ENCODE assay signal across 10 cellular contexts in the genomic region with DNA sequence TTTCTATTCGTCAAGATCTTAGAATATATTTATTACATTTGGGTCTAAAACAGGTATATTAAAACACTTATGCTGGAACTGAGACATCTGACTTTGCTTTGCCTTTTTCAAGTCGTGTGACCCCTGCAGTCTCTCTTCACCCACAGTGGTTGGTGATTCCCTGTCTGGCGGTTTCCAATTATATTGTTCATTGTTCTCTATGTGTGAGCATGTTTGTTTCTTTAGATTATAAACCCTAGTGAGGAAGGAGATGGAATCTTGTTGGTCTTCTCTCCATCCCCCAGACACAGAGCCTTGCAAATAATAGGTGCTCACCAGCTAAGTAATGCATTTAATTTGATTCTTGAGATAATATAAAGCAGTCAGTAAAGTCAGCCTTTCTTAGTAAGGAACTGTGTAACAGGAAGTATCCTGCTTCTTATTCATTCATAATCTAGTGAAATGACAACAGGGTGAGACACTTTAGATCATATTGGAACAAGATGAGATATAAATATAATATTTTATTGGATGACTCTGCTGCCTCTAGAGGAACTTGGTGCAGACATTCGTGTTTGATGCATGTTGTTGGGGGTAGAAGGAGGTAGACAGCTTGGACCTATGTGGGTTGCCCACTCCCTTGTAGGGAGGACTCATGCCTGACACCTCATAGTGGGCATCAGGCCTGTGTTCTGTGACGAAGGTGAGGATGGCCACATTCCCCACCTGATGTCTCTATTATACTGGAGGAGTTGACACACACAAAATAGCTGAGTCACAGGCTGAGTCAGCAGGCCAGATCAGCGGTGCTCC.
A peak's percentile ranks its signal among the peaks of the same experiment; 100 is the strongest.
DNase-seq lines count a peak whose midpoint lies in the region; ATAC-seq and TF ChIP-seq lines count a peak whose summit lies in the region.
"Had no signal": no experiment of that assay in that cellular context is flagged by ENCODE, and none has a peak within 500 bp of the region (broad histone marks: within the 10 kb centered on the region; RNA-seq: fewer than 3 reads in every experiment).

No MANE protein-coding gene starts in this region.

- no peaks in the 10 kb centered on the region for H3K9me3 Mint-ChIP-seq in GM23338
- no peaks in the 10 kb centered on the region for H3K9me3 Mint-ChIP-seq in activated CD4-positive, alpha-beta memory T cell treated with anti-CD3 and anti-CD28 coated beads for 36 hours
- H3K9me3 Mint-ChIP-seq: stimulated activated naive B cell treated with anti-CD40 and anti-IgM and Interleukin-4, amounts not matched to agents 10 μg/mL and 1 μg/mL and 100 μg/mL, for 72 hours had no signal

- no peaks in the 10 kb centered on the region for H3K79me2 ChIP-seq in GM23338 (replicated peaks; ENCODE audit: insufficient read depth)

- TF ChIP-seq CTCF in AG04450 (IDR thresholded peaks at IDR 0.05; ENCODE audit: low read depth, low read length): peak; percentile 27
- no peak for TF ChIP-seq CTCF in GM23338 (conservative IDR thresholded peaks at IDR 0.05; ENCODE audit: low read depth in 2 of 2)
- no peak for TF ChIP-seq CTCF in GM10266 (IDR thresholded peaks at IDR 0.05; ENCODE audit: control insufficient read depth, insufficient read depth, low read depth, missing control alignments)

- intact Hi-C loops in activated CD4-positive, alpha-beta memory T cell treated with anti-CD3 and anti-CD28 coated beads for 36 hours (cut with micrococcal nuclease): no loop called here

- peaks cover 3% of the 10 kb centered on the region for H3K27me3 Mint-ChIP-seq in GM23338 (ENCODE audit: insufficient read depth, low read depth, poor library complexity)
- peaks cover 8% of the 10 kb centered on the region for H3K27me3 Mint-ChIP-seq in activated CD4-positive, alpha-beta memory T cell treated with anti-CD3 and anti-CD28 coated beads for 36 hours

- POLR2A ChIA-PET in AG04450 (lab: Yijun Ruan, JAX): no interaction called here
- POLR2A ChIA-PET in activated CD4-positive, alpha-beta memory T cell treated with anti-CD3 and anti-CD28 coated beads for 36 hours (lab: Charles Lee): no interaction called here

- H3K4me2 ChIP-seq in GM23338: no peak overlapping the region

- H3K27ac ChIP-seq in AG04450 (ENCODE audit: low read depth, low read length) (peak overlapping the region; percentile 59), GM23338 (ENCODE audit: low read depth) (no peak overlapping the region)
- H3K27ac ChIP-seq: heart right ventricle had no signal

- H3K4me3 ChIP-seq in AG04450 (ENCODE audit: low read depth, low read length) (no peak overlapping the region), GM23338 (no peak overlapping the region)
- H3K4me3 ChIP-seq: heart right ventricle had no signal

- H3K9me2 ChIP-seq in GM23338 (ENCODE audit: insufficient read depth): no peaks in the 10 kb centered on the region; the same call in 1 of the 2 replicates

- H2AFZ ChIP-seq in GM23338: no peak overlapping the region

- no peaks in the 10 kb centered on the region for H3K36me3 Mint-ChIP-seq in GM23338 (ENCODE audit: low read depth)
- no peaks in the 10 kb centered on the region for H3K36me3 Mint-ChIP-seq in activated CD4-positive, alpha-beta memory T cell treated with anti-CD3 and anti-CD28 coated beads for 36 hours
- H3K36me3 Mint-ChIP-seq: stimulated activated naive B cell treated with anti-CD40 and anti-IgM and Interleukin-4, amounts not matched to agents 10 μg/mL and 1 μg/mL and 100 μg/mL, for 72 hours had no signal

- no peaks in the 10 kb centered on the region for H3F3A ChIP-seq in GM23338 (replicated peaks; ENCODE audit: low read depth)

- H3K27me3 ChIP-seq in AG04450 (ENCODE audit: control insufficient read depth, insufficient read depth, low read length) (no peaks in the 10 kb centered on the region), GM23338 (ENCODE audit: insufficient read depth) (no peaks in the 10 kb centered on the region)
- H3K27me3 ChIP-seq: heart right ventricle had no signal

- H3K4me1 Mint-ChIP-seq in GM23338: peaks cover 22% of the 10 kb centered on the region
- H3K4me1 Mint-ChIP-seq in activated CD4-positive, alpha-beta memory T cell treated with anti-CD3 and anti-CD28 coated beads for 36 hours (ENCODE audit: low read depth): peaks cover 2% of the 10 kb centered on the region
- H3K4me1 Mint-ChIP-seq: stimulated activated naive B cell treated with anti-CD40 and anti-IgM and Interleukin-4, amounts not matched to agents 10 μg/mL and 1 μg/mL and 100 μg/mL, for 72 hours had no signal

- peak; percentile 60 for ATAC-seq in GM23338
- ATAC-seq: stimulated activated naive B cell treated with anti-CD40 and anti-IgM and Interleukin-4, amounts not matched to agents 10 μg/mL and 1 μg/mL and 100 μg/mL, for 72 hours had no signal

- H3K9me3 ChIP-seq in AG04450 (ENCODE audit: control insufficient read depth, insufficient read depth, low read length): no peaks in the 10 kb centered on the region
- H3K9me3 ChIP-seq: heart right ventricle had no signal

- no peaks in the 10 kb centered on the region for H4K20me1 ChIP-seq in GM23338 (replicated peaks; ENCODE audit: insufficient read depth)

- H3K27ac Mint-ChIP-seq in GM23338: peak overlapping the region; percentile 97
- H3K27ac Mint-ChIP-seq in activated CD4-positive, alpha-beta memory T cell treated with anti-CD3 and anti-CD28 coated beads for 36 hours: no peak overlapping the region
- H3K27ac Mint-ChIP-seq: stimulated activated naive B cell treated with anti-CD40 and anti-IgM and Interleukin-4, amounts not matched to agents 10 μg/mL and 1 μg/mL and 100 μg/mL, for 72 hours had no signal

- DNase-seq in AG04450 (ENCODE audit: low read depth, low spot score) (peak; percentile 49), GM23338 (ENCODE audit: low spot score) (peak; percentile 42), iris pigment epithelial cell (ENCODE audit: low read depth) (peak; percentile 86), NCI-H187 treated with DMSO at 0.1 percent for 48 hours (lab: John Stamatoyannopoulos, UW) (no peak), GM19240 (ENCODE audit: insufficient read length, low spot score) (no peak), D341Med (ENCODE audit: low spot score) (no peak), GM10266 (ENCODE audit: extremely low spot score) (no peak)
- peak; percentile 65 for DNase-seq in activated CD4-positive, alpha-beta memory T cell treated with anti-CD3 and anti-CD28 coated beads for 36 hours
- DNase-seq: heart right ventricle; stimulated activated naive B cell treated with anti-CD40 and anti-IgM and Interleukin-4, amounts not matched to agents 10 μg/mL and 1 μg/mL and 100 μg/mL, for 72 hours had no signal

- no peak overlapping the region for H3K4me3 Mint-ChIP-seq in GM23338
- H3K4me3 Mint-ChIP-seq in activated CD4-positive, alpha-beta memory T cell treated with anti-CD3 and anti-CD28 coated beads for 36 hours: no peak overlapping the region
- H3K4me3 Mint-ChIP-seq: stimulated activated naive B cell treated with anti-CD40 and anti-IgM and Interleukin-4, amounts not matched to agents 10 μg/mL and 1 μg/mL and 100 μg/mL, for 72 hours had no signal

- H3K36me3 ChIP-seq in GM23338 (ENCODE audit: insufficient read depth): no peaks in the 10 kb centered on the region

- H3K4me1 ChIP-seq in GM23338 (ENCODE audit: insufficient read depth): peaks cover 19% of the 10 kb centered on the region

- CTCF ChIA-PET in AG04450 (lab: Charles Lee): interaction anchor here (0.9 to 1.9 kb wide), 4 partner anchors 10 to 446 kb away, joined by 3 to 7 read pairs (median 5); no protein-coding TSS in a partner anchor
- CTCF ChIA-PET in activated CD4-positive, alpha-beta memory T cell treated with anti-CD3 and anti-CD28 coated beads for 36 hours (lab: Charles Lee): interaction anchor here (1.0 to 2.1 kb wide), 6 partner anchors 11 to 291 kb away, joined by 3 to 7 read pairs (median 4); no protein-coding TSS in a partner anchor

TF ChIP-seq in GM23338, 12 proteins besides CTCF, POLR2A, EP300 and RAD21 (continues in another document):
- TF ChIP-seq REST (IDR thresholded peaks at IDR 0.05; ENCODE audit: unreplicated experiment) (no peak), ZNF331 (CRISPR knock-in tag; IDR thresholded peaks at IDR 0.05; ENCODE audit: low read depth) (no peak), POLR2AphosphoS5 (IDR thresholded peaks at IDR 0.05; ENCODE audit: low read depth) (no peak)
- TF ChIP-seq, protein P1, sequence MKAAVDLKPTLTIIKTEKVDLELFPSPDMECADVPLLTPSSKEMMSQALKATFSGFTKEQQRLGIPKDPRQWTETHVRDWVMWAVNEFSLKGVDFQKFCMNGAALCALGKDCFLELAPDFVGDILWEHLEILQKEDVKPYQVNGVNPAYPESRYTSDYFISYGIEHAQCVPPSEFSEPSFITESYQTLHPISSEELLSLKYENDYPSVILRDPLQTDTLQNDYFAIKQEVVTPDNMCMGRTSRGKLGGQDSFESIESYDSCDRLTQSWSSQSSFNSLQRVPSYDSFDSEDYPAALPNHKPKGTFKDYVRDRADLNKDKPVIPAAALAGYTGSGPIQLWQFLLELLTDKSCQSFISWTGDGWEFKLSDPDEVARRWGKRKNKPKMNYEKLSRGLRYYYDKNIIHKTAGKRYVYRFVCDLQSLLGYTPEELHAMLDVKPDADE (IDR thresholded peaks at IDR 0.05): no peak

Comparison
In these comparisons a context has a peak if more than half of its experiments do, and no peak if none do; other contexts are left out.
1. DNase-seq: peak in AG04450 (single experiment), GM23338 (single experiment), activated CD4-positive, alpha-beta memory T cell treated with anti-CD3 and anti-CD28 coated beads for 36 hours (single experiment) and iris pigment epithelial cell (single experiment); none in NCI-H187 treated with DMSO at 0.1 percent for 48 hours (single experiment), GM19240 (single experiment), D341Med (single experiment) and GM10266 (single experiment).